Comparison of ENCODE assay signal across 8 cellular contexts in genomic region chr17:9905902-9906301, GRCh38. TPM values are rescaled to one million over a fixed set of nuclear protein-coding genes. Genes with fewer than 3 reads are reported as not detected.
DNase-seq lines count a peak whose midpoint lies in the region; ATAC-seq, FAIRE-seq and TF ChIP-seq lines count a peak whose summit lies in the region.
"Had no signal": no experiment of that assay in that cellular context is flagged by ENCODE, and none has a peak within 500 bp of the region (broad histone marks: within the 10 kb centered on the region; RNA-seq: fewer than 3 reads in every experiment).

No MANE protein-coding gene starts in this region.

- no peaks in the 10 kb centered on the region for H3K9me1 ChIP-seq in K562 (ENCODE audit: control insufficient read depth, insufficient read depth, low read length)

- H3K4me3 ChIP-seq in K562: no peak overlapping the region
- no peak overlapping the region for H3K4me3 ChIP-seq in mesendoderm (ENCODE audit: low read length)
- no peak overlapping the region for H3K4me3 ChIP-seq in sigmoid colon
- H3K4me3 ChIP-seq: SJSA1 had no signal

- H3K4me2 ChIP-seq in K562 (ENCODE audit: insufficient read depth, low read length) (no peak overlapping the region), mesendoderm (ENCODE audit: low read length) (no peak overlapping the region)

- H2BK5ac ChIP-seq in mesendoderm (ENCODE audit: low read length): no peak overlapping the region

- no peak overlapping the region for H3K18ac ChIP-seq in mesendoderm (ENCODE audit: low read length)

- H3K9me3 ChIP-seq in K562 (replicated peaks; ENCODE audit: control insufficient read depth, insufficient read depth, low read depth, low read length): no peaks in the 10 kb centered on the region
- H3K9me3 ChIP-seq in sigmoid colon: no peaks in the 10 kb centered on the region
- H3K9me3 ChIP-seq: SJSA1 had no signal

- H3K56ac ChIP-seq in mesendoderm (ENCODE audit: low read length): no peak overlapping the region

- H3K79me1 ChIP-seq in mesendoderm (ENCODE audit: low read length): no peaks in the 10 kb centered on the region

- ATAC-seq in K562: peak; percentile 75

- CTCF ChIA-PET in K562 (lab: Yijun Ruan, JAX; ENCODE audit: low intra/inter-chr PET ratio): no interaction called here

- H3K27me3 ChIP-seq in K562 (ENCODE audit: control insufficient read depth in 2 of 2, insufficient read depth in 2 of 2, low read length in 2 of 2) (peaks cover 0 to 5% of the 10 kb centered on the region in 2 experiments; a peak in 2 of 5 replicates), mesendoderm (ENCODE audit: insufficient read depth, low read length, poor library complexity) (no peaks in the 10 kb centered on the region), sigmoid colon (peaks cover 0 to 12% (median 0%) of the 10 kb centered on the region in 3 donors)
- H3K27me3 ChIP-seq: SJSA1 had no signal

- in situ Hi-C loops in K562 (cut with MboI): no loop called here

- no peak overlapping the region for H4K5ac ChIP-seq in mesendoderm (ENCODE audit: low read length)

- intact Hi-C loops in K562 (cut with micrococcal nuclease) (no loop called here), sigmoid colon (cut with DNase I) (no loop called here)

- POLR2A ChIA-PET in K562 (lab: Yijun Ruan, JAX): no interaction called here

- H2AK5ac ChIP-seq in mesendoderm (ENCODE audit: low read length): no peak overlapping the region

- no peaks in the 10 kb centered on the region for H3K79me2 ChIP-seq in K562 (ENCODE audit: control insufficient read depth, insufficient read depth, low read length)
- no peaks in the 10 kb centered on the region for H3K79me2 ChIP-seq in mesendoderm (ENCODE audit: control insufficient read depth, insufficient read depth, low read length)

- no peak overlapping the region for H3K4ac ChIP-seq in mesendoderm (ENCODE audit: low read depth, low read length)

- no peak overlapping the region for H4K8ac ChIP-seq in mesendoderm (ENCODE audit: low read depth, low read length)

- H3K27ac ChIP-seq in K562 (ENCODE audit: extremely low read depth, low read depth, low read length) (no peak overlapping the region), mesendoderm (ENCODE audit: low read depth, low read length) (no peak overlapping the region), sigmoid colon (no peak overlapping the region)
- H3K27ac ChIP-seq: SJSA1 had no signal

- no TSS peak for BruUV-seq in K562 (replicated peaks; lab: Mats Ljungman, UMichigan)

- H3K36me3 ChIP-seq in K562 (ENCODE audit: control insufficient read depth, insufficient read depth, low read length) (no peaks in the 10 kb centered on the region), mesendoderm (ENCODE audit: control insufficient read depth, insufficient read depth, low read length) (no peaks in the 10 kb centered on the region), sigmoid colon (no peaks in the 10 kb centered on the region)
- H3K36me3 ChIP-seq: SJSA1 had no signal

- H3K4me1 ChIP-seq in K562 (replicated peaks in 1 of 2; ENCODE audit: control insufficient read depth in 2 of 2, insufficient read depth in 2 of 2, low read length in 2 of 2): no peaks in the 10 kb centered on the region
- H3K4me1 ChIP-seq in mesendoderm (ENCODE audit: control insufficient read depth, low read depth, low read length): no peaks in the 10 kb centered on the region
- H3K4me1 ChIP-seq in sigmoid colon: peaks cover 0 to 7% (median 2%) of the 10 kb centered on the region in 4 donors

- H4K20me1 ChIP-seq in K562 (replicated peaks; ENCODE audit: control insufficient read depth, insufficient read depth, low read length): no peaks in the 10 kb centered on the region

- H3K9ac ChIP-seq in K562 (ENCODE audit: insufficient read depth in 1 of 2, low read depth in 2 of 2, low read length in 2 of 2): no peak overlapping the region
- no peak overlapping the region for H3K9ac ChIP-seq in mesendoderm (ENCODE audit: low read length)

- FAIRE-seq in K562 (lab: Jason Lieb, UNC): no peak

- no peak overlapping the region for H3K23ac ChIP-seq in mesendoderm (ENCODE audit: low read length)

- DNase-seq in GM10266 (ENCODE audit: extremely low spot score) (peak; percentile 74), HT1080 (ENCODE audit: low read depth) (peak; percentile 34), K562 (ENCODE audit: extremely low read depth in 1 of 4, low spot score in 3 of 4) (peak; percentile 33 to 70 (median 60)), mesendoderm (peak; percentile 52), sigmoid colon (no peak), occipital lobe (lab: John Stamatoyannopoulos, UW) (no peak)
- no peak for DNase-seq in stimulated activated naive CD4-positive, alpha-beta T cell (lab: John Stamatoyannopoulos, UW)

- no peak for TF ChIP-seq POLR2A in K562 (conservative IDR thresholded peaks at IDR 0.05)
- no peak for TF ChIP-seq POLR2A in sigmoid colon (IDR thresholded peaks at IDR 0.05)

- H2BK15ac ChIP-seq in mesendoderm (replicated peaks; ENCODE audit: low read depth): no peak overlapping the region

- no peak overlapping the region for H2AFZ ChIP-seq in K562 (ENCODE audit: low read depth, low read length)

- TF ChIP-seq CTCF in GM10266 (IDR thresholded peaks at IDR 0.05; ENCODE audit: control insufficient read depth, insufficient read depth, low read depth, missing control alignments) (peak; percentile 59), K562 (IDR thresholded peaks at IDR 0.05 in 2 of 3, conservative IDR thresholded peaks at IDR 0.05 in 1 of 3; ENCODE audit: insufficient read depth in 2 of 3, low read depth in 1 of 3, low read length in 3 of 3) (peak; percentile 43 to 56 (median 44)), sigmoid colon (IDR thresholded peaks at IDR 0.05) (peak in 2 of 4 experiments; percentile 26 to 37)

- TF ChIP-seq RAD21 in K562 (CRISPR knock-in tag; conservative IDR thresholded peaks at IDR 0.05 in 1 of 2, IDR thresholded peaks at IDR 0.05 in 1 of 2): peak in 1 of 2 experiments; percentile 9; a peak in 1 of 4 replicates

- TF ChIP-seq EP300 in K562 (IDR thresholded peaks at IDR 0.05; ENCODE audit: low read length): no peak
- no peak for TF ChIP-seq EP300 in sigmoid colon (IDR thresholded peaks at IDR 0.05)

- H2BK120ac ChIP-seq in mesendoderm (ENCODE audit: low read depth, low read length): no peak overlapping the region

- 2% methylated on average over 4 of the region's 4 CpGs for WGBS in K562 (ENCODE audit: insufficient coverage, low coverage, missing lambda C conversion rate)
- WGBS in mesendoderm (ENCODE audit: extremely low coverage, insufficient coverage, low lambda C conversion rate): no CpG with 5 or more reads among the region's 4 CpGs
- 8 to 14% methylated on average over 4 of the region's 4 CpGs for WGBS in sigmoid colon, 2 donors

TF ChIP-seq in K562, 482 proteins besides CTCF, POLR2A, EP300 and RAD21 (continues in another document):
- TF ChIP-seq CXXC5 (CRISPR knock-in tag; IDR thresholded peaks at IDR 0.05) (no peak), ARNT (IDR thresholded peaks at IDR 0.05) (no peak), ETS2 (tag; IDR thresholded peaks at IDR 0.05; ENCODE audit: borderline replicate concordance, poor library complexity, severe bottlenecking) (no peak), KLF16 (IDR thresholded peaks at IDR 0.05) (no peak)

RNA-seq across cellular contexts. Expression of gene RCVRN, which starts 0.8 kb away (rescaled TPM):
- not detected in 2 replicates for total RNA-seq in HT1080 (2014; rRNA removed; shearing (Covaris generic))
- not detected in 2 replicates for polyA plus RNA-seq in HT1080 (2015; cell fraction: cytosol; rRNA removed)
- polyA plus RNA-seq in HT1080 (2015; cell fraction: nucleus; rRNA removed): not detected in 2 replicates
- total RNA-seq in K562 (2011; cell fraction: chromatin; rRNA removed; ENCODE audit: low replicate concordance): not detected in 2 replicates
- total RNA-seq in K562 (2011; cell fraction: nucleolus; rRNA removed): not detected in 2 replicates
- not detected in 2 replicates for total RNA-seq in K562 (2011; cell fraction: nucleoplasm; rRNA removed)
- not detected in 2 replicates for total RNA-seq in K562 (2014; rRNA removed)
- not detected in 2 replicates for total RNA-seq in K562 (2014; rRNA removed; fragmentation: Illumina TruSeq; extraction: Trizol)
- total RNA-seq in K562 (2015; rRNA removed; fragmentation: Illumina TruSeq; extraction: Trizol): not detected in 2 replicates
- total RNA-seq in K562 (2021): not detected in 2 replicates
- polyA plus RNA-seq in K562 (2011; rRNA removed): not detected in 2 replicates
- not detected in 2 replicates for polyA plus RNA-seq in K562 (2011; cell fraction: cytosol; rRNA removed)
- not detected in 2 replicates for polyA plus RNA-seq in K562 (2011; cell fraction: nucleus; rRNA removed)
- polyA plus RNA-seq in K562 (2012): not detected in 2 replicates
- polyA plus RNA-seq in K562 (2014; fragmentation: Illumina TruSeq; extraction: Trizol): not detected in 2 replicates
- not detected for polyA plus RNA-seq in K562 (2014; fragmentation: Nextera tagmentation; extraction: Ambion mirVana)
- not detected in 2 replicates for polyA plus RNA-seq in K562 (2014; rRNA removed)
- polyA minus RNA-seq in K562 (2011; rRNA and poly(A)+ RNA removed): not detected in 2 replicates
- polyA minus RNA-seq in K562 (2011; cell fraction: cytosol; rRNA and poly(A)+ RNA removed): not detected in 2 replicates
- not detected in 2 replicates for polyA minus RNA-seq in K562 (2011; cell fraction: nucleus; rRNA and poly(A)+ RNA removed)
- polyA plus RNA-seq in mesendoderm (2013, experiment 1 of 2): 0.06 TPM
- polyA plus RNA-seq in mesendoderm (2013, experiment 2 of 2): 0.08 TPM
- total RNA-seq in sigmoid colon: 1 to 10 TPM in 1 of 4 donors, under 1 TPM in 3; 0.27 to 1.2 (median 0.46) TPM
- under 1 TPM in 1 of 3 donors, not detected in 2; 0.07 TPM for polyA plus RNA-seq in sigmoid colon
- 0.16 TPM for total RNA-seq in occipital lobe

Comparison
In these comparisons a context has a peak if more than half of its experiments do, and no peak if none do; other contexts are left out.
1. DNase-seq: peak in GM10266 (single experiment), HT1080 (single experiment), K562 (4 of 4) and mesendoderm (single experiment); none in sigmoid colon (single experiment), stimulated activated naive CD4-positive, alpha-beta T cell (0 of 6) and occipital lobe (single experiment).